Comparison of ENCODE assay signal across 25 cellular contexts in genomic region chr1:60065199-60065598, GRCh38. TPM values are rescaled to one million over a fixed set of nuclear protein-coding genes. Genes with fewer than 3 reads are reported as not detected.
"Had no signal": no experiment of that assay in that cellular context is flagged by ENCODE, and none has a peak within 500 bp of the region (broad histone marks: within the 10 kb centered on the region; RNA-seq: fewer than 3 reads in every experiment).

No MANE protein-coding gene starts in this region.

- ATAC-seq: effector memory CD8-positive, alpha-beta T cell; gastrocnemius medialis; heart right ventricle; left lobe of liver; mucosa of descending colon; naive thymus-derived CD8-positive, alpha-beta T cell; sciatic nerve; stimulated activated memory B cell treated with anti-CD40 and anti-IgM and Interleukin-4, amounts not matched to agents 10 μg/mL and 1 μg/mL and 100 μg/mL, for 72 hours; upper lobe of right lung had no signal

- H3K9me3 ChIP-seq: esophagus muscularis mucosa, gastrocnemius medialis, heart right ventricle, mucosa of descending colon, spleen, testis, tibial nerve, upper lobe of right lung had no signal

- H3K9me3 Mint-ChIP-seq: stimulated activated naive CD8-positive, alpha-beta T cell treated with anti-CD3 and anti-CD28 coated beads, Interleukin-15, Interleukin-2, amounts not matched to agents 100 ng/mL and 50 ng/mL, for 24 hours had no signal

- H3K27ac ChIP-seq: epithelial cell of prostate, esophagus muscularis mucosa, gastrocnemius medialis, heart right ventricle, spleen, testis, tibial nerve, upper lobe of right lung had no signal

- H3K27me3 Mint-ChIP-seq: effector memory CD8-positive, alpha-beta T cell; stimulated activated memory B cell treated with anti-CD40 and anti-IgM and Interleukin-4, amounts not matched to agents 10 μg/mL and 1 μg/mL and 100 μg/mL, for 72 hours; stimulated activated naive CD8-positive, alpha-beta T cell treated with anti-CD3 and anti-CD28 coated beads, Interleukin-15, Interleukin-2, amounts not matched to agents 100 ng/mL and 50 ng/mL, for 24 hours had no signal

- H3K4me3 ChIP-seq: esophagus muscularis mucosa, gastrocnemius medialis, heart right ventricle, mucosa of descending colon, spleen, testis, tibial nerve, upper lobe of right lung had no signal

- H3K36me3 Mint-ChIP-seq: stimulated activated memory B cell treated with anti-CD40 and anti-IgM and Interleukin-4, amounts not matched to agents 10 μg/mL and 1 μg/mL and 100 μg/mL, for 72 hours had no signal

- H3K4me1 Mint-ChIP-seq: naive thymus-derived CD8-positive, alpha-beta T cell; neural crest cell; stimulated activated memory B cell treated with anti-CD40 and anti-IgM and Interleukin-4, amounts not matched to agents 10 μg/mL and 1 μg/mL and 100 μg/mL, for 72 hours had no signal

- H3K27ac Mint-ChIP-seq: effector memory CD8-positive, alpha-beta T cell; naive thymus-derived CD8-positive, alpha-beta T cell; stimulated activated memory B cell treated with anti-CD40 and anti-IgM and Interleukin-4, amounts not matched to agents 10 μg/mL and 1 μg/mL and 100 μg/mL, for 72 hours; stimulated activated naive CD8-positive, alpha-beta T cell treated with anti-CD3 and anti-CD28 coated beads, Interleukin-15, Interleukin-2, amounts not matched to agents 100 ng/mL and 50 ng/mL, for 24 hours had no signal

- H3K4me3 Mint-ChIP-seq: effector memory CD8-positive, alpha-beta T cell; naive thymus-derived CD8-positive, alpha-beta T cell; neural crest cell; stimulated activated memory B cell treated with anti-CD40 and anti-IgM and Interleukin-4, amounts not matched to agents 10 μg/mL and 1 μg/mL and 100 μg/mL, for 72 hours; stimulated activated naive CD8-positive, alpha-beta T cell treated with anti-CD3 and anti-CD28 coated beads, Interleukin-15, Interleukin-2, amounts not matched to agents 100 ng/mL and 50 ng/mL, for 24 hours had no signal

- H3K36me3 ChIP-seq: esophagus muscularis mucosa, gastrocnemius medialis, heart right ventricle, spleen, tibial nerve, upper lobe of right lung had no signal

- DNase-seq: effector memory CD8-positive, alpha-beta T cell; gastrocnemius medialis; heart right ventricle; hypothalamus; islet precursor cell; mucosa of descending colon; naive thymus-derived CD8-positive, alpha-beta T cell; posterior cingulate gyrus; spleen; stimulated activated CD4-positive, alpha-beta T cell treated with anti-CD3 and anti-CD28 coated beads, Interleukin-15, amount 100 ng/mL, for 24 hours; stimulated activated CD4-positive, alpha-beta T cell treated with anti-CD3 and anti-CD28 coated beads, Interleukin-1b, Interleukin-23, amount 100 ng/mL, for 48 hours; stimulated activated CD4-positive, alpha-beta T cell treated with anti-CD3 and anti-CD28 coated beads, Interleukin-4, amount 100 ng/mL, for 24 hours; testis; upper lobe of right lung had no signal

- H3K27me3 ChIP-seq: esophagus muscularis mucosa, gastrocnemius medialis, heart right ventricle, spleen, testis, tibial nerve, upper lobe of right lung had no signal

- H3K4me1 ChIP-seq: esophagus muscularis mucosa, gastrocnemius medialis, spleen, testis, tibial nerve, upper lobe of right lung had no signal

RNA-seq across cellular contexts. Expression of gene C1orf87, which starts 8.4 kb away (rescaled TPM):
- total RNA-seq: esophagus muscularis mucosa; fibroblast of villous mesenchyme; gastrocnemius medialis; heart right ventricle; left lobe of liver; naive thymus-derived CD8-positive, alpha-beta T cell; neural crest cell; pulmonary artery endothelial cell; sciatic nerve; skeletal muscle tissue; spleen; tibial nerve had no signal
